Comparison of ENCODE assay signal across 8 cellular contexts in genomic region chr9:124280176-124280691, GRCh38. TPM values are rescaled to one million over a fixed set of nuclear protein-coding genes. Genes with fewer than 3 reads are reported as not detected.
DNase-seq lines count a peak whose midpoint lies in the region; ATAC-seq and TF ChIP-seq lines count a peak whose summit lies in the region.

No MANE protein-coding gene starts in this region.

- H3K36me3 ChIP-seq in esophagus squamous epithelium = no peaks in the 10 kb centered on the region
- H3K36me3 ChIP-seq in muscle layer of duodenum (ENCODE audit: control insufficient read depth in 1 of 2, insufficient read depth in 2 of 2, low read length in 2 of 2) = peaks cover 0 to 1% of the 10 kb centered on the region in 2 donors
- no peaks in the 10 kb centered on the region for H3K36me3 ChIP-seq in aorta (ENCODE audit: control insufficient read depth in 1 of 2, insufficient read depth in 2 of 2, low read length in 1 of 2)

- DNase-seq in Right ventricle myocardium inferior (ENCODE audit: missing footprints) (no peak), cardiac septum (ENCODE audit: low spot score) (no peak), esophagus squamous epithelium (lab: John Stamatoyannopoulos, UW) (no peak), aorta (peak; percentile 87 to 90), COLO668 (lab: John Stamatoyannopoulos, UW; ENCODE audit: unreplicated experiment) (no peak), inferior parietal cortex (ENCODE audit: extremely low spot score) (no peak)

- TF ChIP-seq CTCF in esophagus squamous epithelium (IDR thresholded peaks at IDR 0.05) = no peak

- H3K27ac ChIP-seq in esophagus squamous epithelium = peak overlapping the region; percentile 66 to 88 (median 80)
- H3K27ac ChIP-seq in muscle layer of duodenum (ENCODE audit: low read length) = peak overlapping the region; percentile 76
- H3K27ac ChIP-seq in aorta (ENCODE audit: low read depth in 1 of 2, low read length in 2 of 2) = peak overlapping the region in 1 of 2 donors; percentile 89

- WGBS in esophagus squamous epithelium, 2 donors = 49 to 51% methylated on average over 9 to 10 of the region's 16 CpGs
- WGBS in aorta, 2 donors = 1 to 4% methylated on average over 16 of the region's 16 CpGs

- no peaks in the 10 kb centered on the region for H3K9me3 ChIP-seq in esophagus squamous epithelium
- no peaks in the 10 kb centered on the region for H3K9me3 ChIP-seq in muscle layer of duodenum (ENCODE audit: control insufficient read depth in 1 of 2, low read length in 2 of 2)
- H3K9me3 ChIP-seq in aorta (ENCODE audit: control insufficient read depth, low read length) = no peaks in the 10 kb centered on the region

- H3K27me3 ChIP-seq in esophagus squamous epithelium (no peaks in the 10 kb centered on the region), muscle layer of duodenum (ENCODE audit: low read depth, low read length) (no peaks in the 10 kb centered on the region), aorta (ENCODE audit: control insufficient read depth in 1 of 2, insufficient read depth in 2 of 2, low read length in 1 of 2) (no peaks in the 10 kb centered on the region)

- H3K4me1 ChIP-seq in esophagus squamous epithelium = peaks cover 15 to 82% (median 50%) of the 10 kb centered on the region in 3 donors
- peaks cover 27 to 76% of the 10 kb centered on the region in 2 donors for H3K4me1 ChIP-seq in muscle layer of duodenum (ENCODE audit: control insufficient read depth in 1 of 2, insufficient read depth in 2 of 2, low read length in 2 of 2)
- H3K4me1 ChIP-seq in aorta (ENCODE audit: control insufficient read depth in 1 of 2, insufficient read depth in 2 of 2, low read length in 2 of 2) = peaks cover 0 to 4% of the 10 kb centered on the region in 2 donors

- intact Hi-C loops in Right ventricle myocardium inferior (cut with DNase I) = loop anchor here (2.0 kb wide), 1 partner anchor 17 kb away; no protein-coding TSS in a partner anchor
- intact Hi-C loops in cardiac septum (cut with DNase I) = no loop called here
- intact Hi-C loops in esophagus squamous epithelium (cut with DNase I) = no loop called here
- intact Hi-C loops in aorta (cut with DNase I) = no loop called here

- peak; percentile 6 for ATAC-seq in Right ventricle myocardium inferior
- ATAC-seq in aorta (ENCODE audit: low FRiP score) = peak; percentile 75
- ATAC-seq in HG03565 (IDR thresholded peaks at IDR 0.05; ENCODE audit: unreplicated experiment) = no peak

- H3K4me3 ChIP-seq in esophagus squamous epithelium (no peak overlapping the region), muscle layer of duodenum (ENCODE audit: low read depth in 1 of 2, low read length in 2 of 2) (no peak overlapping the region), aorta (ENCODE audit: low read length in 2 of 2) (no peak overlapping the region)

- TF ChIP-seq POLR2A in esophagus squamous epithelium (IDR thresholded peaks at IDR 0.05) = no peak

RNA-seq across cellular contexts. Expression of gene NEK6, which starts 22.5 kb away (rescaled TPM):
- total RNA-seq in Right ventricle myocardium inferior = 10.5 TPM
- 11.6 TPM for total RNA-seq in cardiac septum
- total RNA-seq in esophagus squamous epithelium = 10 to 100 TPM in 2 of 4 donors, 1 to 10 TPM in 2; 2.0 to 15.3 (median 7.3) TPM
- total RNA-seq in aorta = 10 to 100 TPM; 60.5 to 72.8 TPM
- 10 to 100 TPM in 1 of 2 donors, 1 to 10 TPM in 1; 8.2 to 13.4 TPM for polyA plus RNA-seq in aorta

Comparison
In these comparisons a context has a peak if more than half of its experiments do, and no peak if none do; other contexts are left out.
1. DNase-seq: peak in aorta (2 of 2); none in Right ventricle myocardium inferior (single experiment), cardiac septum (single experiment), esophagus squamous epithelium (single experiment), COLO668 (single experiment) and inferior parietal cortex (single experiment).